Comparison of ENCODE assay signal across 11 cellular contexts in genomic region chr13:48043789-48044503, GRCh38. TPM values are rescaled to one million over a fixed set of nuclear protein-coding genes. Genes with fewer than 3 reads are reported as not detected.
DNase-seq lines count a peak whose midpoint lies in the region; ATAC-seq, FAIRE-seq and TF ChIP-seq lines count a peak whose summit lies in the region.
"Had no signal": no experiment of that assay in that cellular context is flagged by ENCODE, and none has a peak within 500 bp of the region (broad histone marks: within the 10 kb centered on the region; RNA-seq: fewer than 3 reads in every experiment).

No MANE protein-coding gene starts in this region.

- H3F3A ChIP-seq in Loucy (ENCODE audit: low read depth), result no peaks in the 10 kb centered on the region

- H3K4me2 ChIP-seq in Loucy (ENCODE audit: low read depth, low read length, poor library complexity, severe bottlenecking), result peak overlapping the region; percentile 76

- no peaks in the 10 kb centered on the region for H4K20me1 ChIP-seq in Loucy (ENCODE audit: insufficient read depth, low read length, poor library complexity, severe bottlenecking)

- no peak overlapping the region for H3K27ac ChIP-seq in prostate gland
- H3K27ac ChIP-seq: thyroid gland had no signal

- H3K79me2 ChIP-seq in Loucy (ENCODE audit: insufficient read depth, low read length), result peaks cover 10% of the 10 kb centered on the region

- peak overlapping the region; percentile 50 for H3K9ac ChIP-seq in Loucy (ENCODE audit: low read depth, low read length, poor library complexity, severe bottlenecking)

- peak; percentile 46 for FAIRE-seq in GM12892 (lab: Jason Lieb, UNC)
- FAIRE-seq: H54, HTR-8/SVneo had no signal

- H3K4me1 ChIP-seq in Loucy (ENCODE audit: insufficient read depth, low read length, poor library complexity, severe bottlenecking) (peaks cover 46% of the 10 kb centered on the region), prostate gland (replicated peaks) (no peaks in the 10 kb centered on the region)

- TF ChIP-seq CTCF in Loucy (conservative IDR thresholded peaks at IDR 0.05; ENCODE audit: low read length), result no peak
- TF ChIP-seq CTCF in choroid plexus epithelial cell (conservative IDR thresholded peaks at IDR 0.05; ENCODE audit: low read depth, low read length), result no peak
- TF ChIP-seq CTCF in prostate gland (IDR thresholded peaks at IDR 0.05), result no peak

- DNase-seq in GM12892 (ENCODE audit: insufficient read length) (no peak), choroid plexus epithelial cell (ENCODE audit: low read depth) (peak; percentile 82), pulmonary artery endothelial cell (ENCODE audit: low read depth, low spot score) (peak; percentile 26), prostate gland (ENCODE audit: low spot score) (no peak), NCI-H2227 (lab: John Stamatoyannopoulos, UW; ENCODE audit: unreplicated experiment) (no peak), epidermal melanocyte (ENCODE audit: insufficient read length, low spot score) (no peak)
- DNase-seq: thyroid gland had no signal

- H3K9me3 ChIP-seq in Loucy (ENCODE audit: insufficient read depth, low read depth, low read length), result no peaks in the 10 kb centered on the region
- no peaks in the 10 kb centered on the region for H3K9me3 ChIP-seq in prostate gland
- H3K9me3 ChIP-seq: thyroid gland had no signal

- H3K36me3 ChIP-seq in Loucy (ENCODE audit: insufficient read depth, low read length) (peaks cover 22% of the 10 kb centered on the region; the same call in 1 of the 2 replicates), prostate gland (no peaks in the 10 kb centered on the region)

- H3K27me3 ChIP-seq in Loucy (ENCODE audit: insufficient read depth, low read length, poor library complexity, severe bottlenecking), result no peaks in the 10 kb centered on the region
- no peaks in the 10 kb centered on the region for H3K27me3 ChIP-seq in prostate gland (replicated peaks; ENCODE audit: insufficient read depth)
- H3K27me3 ChIP-seq: thyroid gland had no signal

- H2AFZ ChIP-seq in Loucy (ENCODE audit: low read length), result no peak overlapping the region; the same call in 1 of the 2 replicates

- no peak for TF ChIP-seq POLR2A in GM12892 (IDR thresholded peaks at IDR 0.05; ENCODE audit: low read depth, low read length)
- TF ChIP-seq POLR2A in prostate gland (IDR thresholded peaks at IDR 0.05), result no peak

- intact Hi-C loops in prostate gland (cut with DNase I), result no loop called here

- peak overlapping the region; percentile 46 for H3K4me3 ChIP-seq in Loucy (ENCODE audit: low read length, poor library complexity, severe bottlenecking)
- H3K4me3 ChIP-seq in choroid plexus epithelial cell (ENCODE audit: low read depth, low read length), result no peak overlapping the region
- H3K4me3 ChIP-seq in prostate gland, result no peak overlapping the region
- H3K4me3 ChIP-seq: thyroid gland had no signal

- no peaks in the 10 kb centered on the region for H3K9me2 ChIP-seq in Loucy (replicated peaks; ENCODE audit: low read depth, low read length)

- no peak for ATAC-seq in GM21515 (IDR thresholded peaks at IDR 0.05; ENCODE audit: unreplicated experiment)

RNA-seq across cellular contexts. Expression of gene NUDT15, which starts 6.4 kb away (rescaled TPM):
- 13.7 TPM for polyA plus RNA-seq in GM12892 (2012; ENCODE audit: missing spikeins)
- total RNA-seq in pulmonary artery endothelial cell (25.3 and 42.6 TPM in 2 replicates), prostate gland (10 to 100 TPM; 11.7 to 26.9 TPM)

RNA-seq across cellular contexts. Expression of gene SUCLA2, which starts 42.9 kb away (rescaled TPM):
- 38.1 TPM for polyA plus RNA-seq in GM12892 (2012; ENCODE audit: missing spikeins)
- total RNA-seq in pulmonary artery endothelial cell, result 31.2 and 52.6 TPM in 2 replicates
- 10 to 100 TPM; 42.1 to 45.7 TPM for total RNA-seq in prostate gland

RNA-seq across cellular contexts. Expression of gene MED4, which starts 51.0 kb away (rescaled TPM):
- 52.6 TPM for polyA plus RNA-seq in GM12892 (2012; ENCODE audit: missing spikeins)
- total RNA-seq in pulmonary artery endothelial cell, result 28.7 and 37.1 TPM in 2 replicates
- 10 to 100 TPM; 33.9 to 36.4 TPM for total RNA-seq in prostate gland

Comparison
In these comparisons a context has a peak if more than half of its experiments do, and no peak if none do; other contexts are left out.
1. DNase-seq: peak in choroid plexus epithelial cell (single experiment) and pulmonary artery endothelial cell (single experiment); none in GM12892 (single experiment), prostate gland (single experiment), NCI-H2227 (single experiment) and epidermal melanocyte (single experiment).